Comparison of ENCODE assay signal across 10 cellular contexts in the genomic region with DNA sequence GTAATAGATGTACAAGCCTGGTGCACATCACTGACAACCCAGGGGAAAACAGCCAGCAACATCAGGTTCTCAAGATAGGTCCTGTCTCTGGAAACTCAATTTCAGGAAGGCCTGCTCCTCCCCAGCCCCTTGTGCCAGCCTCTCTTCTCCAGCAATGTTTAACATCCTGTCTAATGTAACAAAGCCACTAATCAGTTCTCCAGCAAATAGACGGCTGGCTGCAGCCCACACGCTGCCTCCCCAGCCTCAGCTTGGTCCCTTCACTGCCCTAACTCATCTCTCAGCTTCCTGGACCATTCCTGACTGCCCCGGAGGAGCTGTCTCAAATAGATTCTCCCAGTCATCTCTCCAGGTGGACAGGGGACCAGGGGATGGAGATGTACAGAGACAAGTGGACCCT. TPM values are rescaled to one million over a fixed set of nuclear protein-coding genes. Genes with fewer than 3 reads are reported as not detected.
DNase-seq lines count a peak whose midpoint lies in the region; ATAC-seq and TF ChIP-seq lines count a peak whose summit lies in the region.
"Had no signal": no experiment of that assay in that cellular context is flagged by ENCODE, and none has a peak within 500 bp of the region (broad histone marks: within the 10 kb centered on the region; RNA-seq: fewer than 3 reads in every experiment).

No MANE protein-coding gene starts in this region.

- H3K4me1 Mint-ChIP-seq in progenitor cell of endocrine pancreas (ENCODE audit: low read depth), result peaks cover 40% of the 10 kb centered on the region
- peaks cover 22% of the 10 kb centered on the region for H3K4me1 Mint-ChIP-seq in CD14-positive monocyte

- no peak for TF ChIP-seq POLR2A in esophagus squamous epithelium (IDR thresholded peaks at IDR 0.05)

- no peaks in the 10 kb centered on the region for H3K27me3 ChIP-seq in right cardiac atrium (ENCODE audit: control insufficient read depth, insufficient read depth)
- H3K27me3 ChIP-seq in esophagus squamous epithelium, result no peaks in the 10 kb centered on the region

- peaks cover 0 to 38% (median 0%) of the 10 kb centered on the region in 3 donors for H3K36me3 ChIP-seq in esophagus squamous epithelium

- DNase-seq in right cardiac atrium, result no peak
- no peak for DNase-seq in Right ventricle myocardium inferior (ENCODE audit: missing footprints)
- DNase-seq in esophagus squamous epithelium (lab: John Stamatoyannopoulos, UW), result no peak
- DNase-seq in progenitor cell of endocrine pancreas (ENCODE audit: low spot score, unreplicated experiment), result no peak
- no peak for DNase-seq in germinal center (ENCODE audit: low spot score)
- no peak for DNase-seq in CD14-positive monocyte (ENCODE audit: low spot score)
- DNase-seq in DMS 273 (lab: John Stamatoyannopoulos, UW; ENCODE audit: unreplicated experiment), result no peak
- DNase-seq: effector CD8-positive, alpha-beta T cell; NCI-H1694 had no signal

- H3K27me3 Mint-ChIP-seq in progenitor cell of endocrine pancreas (no peaks in the 10 kb centered on the region), CD14-positive monocyte (ENCODE audit: low read depth in 3 of 3) (peaks cover 2 to 3% (median 2%) of the 10 kb centered on the region in 3 donors)

- H3K9me3 ChIP-seq in right cardiac atrium (ENCODE audit: control insufficient read depth, low read length) (no peaks in the 10 kb centered on the region), esophagus squamous epithelium (no peaks in the 10 kb centered on the region)

- H3K36me3 Mint-ChIP-seq in progenitor cell of endocrine pancreas (ENCODE audit: insufficient read depth), result peaks cover 15% of the 10 kb centered on the region
- no peaks in the 10 kb centered on the region for H3K36me3 Mint-ChIP-seq in CD14-positive monocyte

- H3K4me3 ChIP-seq in right cardiac atrium (ENCODE audit: low read length) (no peak overlapping the region), esophagus squamous epithelium (no peak overlapping the region)

- H3K9me3 Mint-ChIP-seq in progenitor cell of endocrine pancreas (ENCODE audit: low read depth) (no peaks in the 10 kb centered on the region), CD14-positive monocyte (peaks cover 0 to 2% (median 0%) of the 10 kb centered on the region in 7 donors)

- peak overlapping the region; percentile 99 for H3K27ac ChIP-seq in right cardiac atrium (ENCODE audit: low read length)
- peak overlapping the region; percentile 86 to 94 (median 91) for H3K27ac ChIP-seq in esophagus squamous epithelium

- no peak overlapping the region for H3K4me3 Mint-ChIP-seq in progenitor cell of endocrine pancreas (ENCODE audit: low read depth)
- no peak overlapping the region for H3K4me3 Mint-ChIP-seq in CD14-positive monocyte

- TF ChIP-seq CTCF in esophagus squamous epithelium (IDR thresholded peaks at IDR 0.05) (no peak), progenitor cell of endocrine pancreas (IDR thresholded peaks at IDR 0.05; ENCODE audit: unreplicated experiment) (no peak), CD14-positive monocyte (IDR thresholded peaks at IDR 0.05) (no peak)

- peak overlapping the region; percentile 93 for H3K27ac Mint-ChIP-seq in progenitor cell of endocrine pancreas
- H3K27ac Mint-ChIP-seq in CD14-positive monocyte, result no peak overlapping the region

- H3K4me1 ChIP-seq in right cardiac atrium (ENCODE audit: control insufficient read depth, insufficient read depth, low read length) (peaks cover 56% of the 10 kb centered on the region), esophagus squamous epithelium (peaks cover 54 to 86% (median 71%) of the 10 kb centered on the region in 3 donors)

- no peak for ATAC-seq in right cardiac atrium
- ATAC-seq in Right ventricle myocardium inferior, result no peak
- no peak for ATAC-seq in GM19324 (IDR thresholded peaks at IDR 0.05; ENCODE audit: low FRiP score, unreplicated experiment)

- 42% methylated on average over 3 of the region's 3 CpGs for WGBS in right cardiac atrium
- WGBS in esophagus squamous epithelium, 2 donors, result 47 to 67% methylated on average over 2 to 3 of the region's 3 CpGs

- intact Hi-C loops in right cardiac atrium (cut with DNase I) (no loop called here), Right ventricle myocardium inferior (cut with DNase I) (no loop called here), esophagus squamous epithelium (cut with DNase I) (no loop called here), CD14-positive monocyte (cut with micrococcal nuclease) (no loop called here)

RNA-seq across cellular contexts. Expression of a gene that starts 37.8 kb away (rescaled TPM):
- total RNA-seq in right cardiac atrium (100 to 1,000 TPM; 519 to 805 (median 620) TPM), Right ventricle myocardium inferior (679 TPM), esophagus squamous epithelium (1,000 to 10,000 TPM in 3 of 4 donors, 100 to 1,000 TPM in 1; 921 to 1,566 (median 1,106) TPM), progenitor cell of endocrine pancreas (731 and 748 TPM in 2 replicates)
- polyA plus RNA-seq in right cardiac atrium (1,811 TPM), CD14-positive monocyte (1,000 to 10,000 TPM; 1,091 to 1,233 TPM)

RNA-seq across cellular contexts. Expression of a gene that starts 37.9 kb away (rescaled TPM):
- total RNA-seq in right cardiac atrium (1 to 10 TPM; 2.0 to 3.6 (median 2.9) TPM), Right ventricle myocardium inferior (3.5 TPM), esophagus squamous epithelium (1 to 10 TPM; 4.5 to 5.5 (median 4.8) TPM), progenitor cell of endocrine pancreas (9.2 and 9.4 TPM in 2 replicates)
- polyA plus RNA-seq in right cardiac atrium (1.6 TPM), CD14-positive monocyte (under 1 TPM; 0.04 to 0.47 TPM)
